ENCODE assay signal across 8 cellular contexts in the genomic region with DNA sequence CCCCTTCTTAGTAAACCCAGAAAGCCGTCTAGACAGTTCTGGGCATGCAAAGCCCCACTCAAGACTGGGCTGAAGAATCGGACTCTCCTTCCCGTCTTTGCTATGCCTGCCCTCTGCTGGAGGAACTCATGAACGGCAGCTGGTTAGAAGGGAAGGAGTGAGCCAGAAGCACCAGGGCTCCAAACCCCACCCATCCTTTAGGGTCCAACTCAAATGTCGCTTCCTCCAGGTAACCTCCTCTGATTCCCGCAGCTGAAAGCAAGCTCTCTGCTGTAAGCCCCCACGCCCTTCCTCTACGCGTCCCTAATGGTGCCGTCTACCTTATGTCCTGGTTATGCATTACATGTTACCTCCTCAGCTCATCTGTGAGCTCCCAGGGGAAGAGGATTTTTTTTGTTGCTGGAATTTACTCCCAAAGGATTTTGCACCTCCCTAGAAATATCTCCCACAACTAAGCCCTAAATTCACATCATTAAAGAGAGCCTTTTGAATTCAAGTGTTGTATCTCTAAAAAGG. TPM values are rescaled to one million over a fixed set of nuclear protein-coding genes. Genes with fewer than 3 reads are reported as not detected.
A peak's percentile ranks its signal among the peaks of the same experiment; 100 is the strongest.
DNase-seq lines count a peak whose midpoint lies in the region; ATAC-seq and TF ChIP-seq lines count a peak whose summit lies in the region.

No MANE protein-coding gene starts in this region.

- DNase-seq in ACHN (peak; percentile 81), PC-3 (peak; percentile 91), fibroblast of mammary gland (ENCODE audit: low read depth) (peak; percentile 74), nephron progenitor cell (peak; percentile 81)
- peak; percentile 76 for DNase-seq in activated T-cell treated with anti-CD3 and anti-CD28 coated beads, Interleukin-2, amount 50 U/mL, for 1 hour
- peak; percentile 49 for DNase-seq in stimulated activated naive CD4-positive, alpha-beta T cell treated with Interleukin-2 at 50 U/mL for 16 hours (lab: John Stamatoyannopoulos, UW)

- peak overlapping the region; percentile 47 for H2AFZ ChIP-seq in KMS-11 (ENCODE audit: low read depth)
- H2AFZ ChIP-seq in PC-3 (ENCODE audit: low read length) = peak overlapping the region; percentile 85

- H3K9ac ChIP-seq in KMS-11 = no peak overlapping the region
- 0 out of 2 replicates have a peak overlapping the region, but pooled peaks have one; percentile 1 for H3K9ac ChIP-seq in PC-3 (ENCODE audit: low read length)

- H3F3A ChIP-seq in PC-3 (ENCODE audit: low read length, unreplicated experiment) = no peaks in the 10 kb centered on the region

- no peak overlapping the region for H3K27ac Mint-ChIP-seq in nephron progenitor cell

- no TSS peak for BruUV-seq in PC-3 (replicated peaks; lab: Mats Ljungman, UMichigan)

- CTCF ChIA-PET in PC-3 (lab: Charles Lee) = interaction anchor here (0.6 to 2.1 kb wide), 5 partner anchors 60 to 292 kb away, joined by 4 to 13 read pairs (median 5); no protein-coding TSS in a partner anchor

- peaks cover under 1% of the 10 kb centered on the region for H3K4me1 Mint-ChIP-seq in nephron progenitor cell

- H3K4me3 Mint-ChIP-seq in nephron progenitor cell = no peak overlapping the region

- H4K20me1 ChIP-seq in KMS-11 (ENCODE audit: insufficient read depth) (no peaks in the 10 kb centered on the region), PC-3 (ENCODE audit: low read length) (no peaks in the 10 kb centered on the region)

- ATAC-seq in GM18873 (IDR thresholded peaks at IDR 0.05; ENCODE audit: low FRiP score, unreplicated experiment) = peak; percentile 62
- ATAC-seq in PC-3 = peak; percentile 77

- H3K4me2 ChIP-seq in KMS-11 (0 out of 2 replicates have a peak overlapping the region, but pooled peaks have one; percentile 15), PC-3 (ENCODE audit: low read length) (peak overlapping the region; percentile 78)

- H3K79me2 ChIP-seq in KMS-11 (ENCODE audit: insufficient read depth, low read depth) = no peaks in the 10 kb centered on the region
- no peaks in the 10 kb centered on the region for H3K79me2 ChIP-seq in PC-3 (ENCODE audit: low read length)

- H3K27ac ChIP-seq in KMS-11 (no peak overlapping the region), PC-3 (ENCODE audit: low read length) (peak overlapping the region; percentile 17; the same call in 1 of the 2 replicates)

- intact Hi-C loops in PC-3 (cut with micrococcal nuclease) = loop anchor here (1.0 to 2.0 kb wide), 6 partner anchors 57 to 289 kb away; no protein-coding TSS in a partner anchor

- peaks cover 45% of the 10 kb centered on the region for H3K27me3 Mint-ChIP-seq in nephron progenitor cell (ENCODE audit: low read depth, poor library complexity)

- peak; percentile 87 for TF ChIP-seq CTCF in KMS-11 (conservative IDR thresholded peaks at IDR 0.05; ENCODE audit: low read depth, low read length)
- TF ChIP-seq CTCF in PC-3 (conservative IDR thresholded peaks at IDR 0.05; ENCODE audit: low read depth, low read length) = peak; percentile 91
- peak; percentile 94 for TF ChIP-seq CTCF in fibroblast of mammary gland (conservative IDR thresholded peaks at IDR 0.05; ENCODE audit: control insufficient read depth, insufficient read depth, low read depth, low read length)
- peak; percentile 81 for TF ChIP-seq CTCF in nephron progenitor cell (IDR thresholded peaks at IDR 0.05)

- H3K9me3 ChIP-seq in PC-3 (ENCODE audit: low read length) = no peaks in the 10 kb centered on the region

- POLR2A ChIA-PET in PC-3 (lab: Charles Lee; ENCODE audit: unreplicated experiment) = interaction anchor here (0.6 kb wide), 1 partner anchor 524 kb away, joined by 7 read pairs; no protein-coding TSS in a partner anchor

- no peaks in the 10 kb centered on the region for H3K9me2 ChIP-seq in PC-3 (replicated peaks; ENCODE audit: low read length)

- no peaks in the 10 kb centered on the region for H3K36me3 Mint-ChIP-seq in nephron progenitor cell (ENCODE audit: low read depth)

- H3K4me1 ChIP-seq in KMS-11 (ENCODE audit: low read depth, poor library complexity, severe bottlenecking) (no peaks in the 10 kb centered on the region), PC-3 (ENCODE audit: insufficient read depth, low read length) (peaks cover 35% of the 10 kb centered on the region)

- H3K4me3 ChIP-seq in KMS-11 (IDR thresholded peaks at IDR 0.05; ENCODE audit: insufficient read depth, low read depth, low read length) = no peak overlapping the region
- peak overlapping the region; percentile 45; the same call in 1 of the 2 replicates for H3K4me3 ChIP-seq in PC-3 (ENCODE audit: low read length)
- H3K4me3 ChIP-seq in fibroblast of mammary gland (ENCODE audit: control insufficient read depth, low read depth, low read length) = no peak overlapping the region

- no peaks in the 10 kb centered on the region; the same call in 1 of the 2 replicates for H3K27me3 ChIP-seq in KMS-11 (ENCODE audit: insufficient read depth, low read depth)
- H3K27me3 ChIP-seq in PC-3 (ENCODE audit: low read length) = no peaks in the 10 kb centered on the region

- H3K36me3 ChIP-seq in KMS-11 (ENCODE audit: insufficient read depth) (no peaks in the 10 kb centered on the region), PC-3 (ENCODE audit: low read depth, low read length) (no peaks in the 10 kb centered on the region)

- H3K9me3 Mint-ChIP-seq in nephron progenitor cell = no peaks in the 10 kb centered on the region

- in situ Hi-C loops in ACHN (cut with HindIII; ENCODE audit: low pct_ligation_motif_present, low pct_unique_long_range_greater_than_20kb, low sequenced_read_pairs) = no loop called here

RNA-seq across cellular contexts. Expression of a gene that starts 59.0 kb away (rescaled TPM):
- total RNA-seq in PC-3 (2014; rRNA removed) = 10.7 and 12.7 TPM in 2 replicates
